Comparison of ENCODE assay signal across 33 cellular contexts in the genomic region with DNA sequence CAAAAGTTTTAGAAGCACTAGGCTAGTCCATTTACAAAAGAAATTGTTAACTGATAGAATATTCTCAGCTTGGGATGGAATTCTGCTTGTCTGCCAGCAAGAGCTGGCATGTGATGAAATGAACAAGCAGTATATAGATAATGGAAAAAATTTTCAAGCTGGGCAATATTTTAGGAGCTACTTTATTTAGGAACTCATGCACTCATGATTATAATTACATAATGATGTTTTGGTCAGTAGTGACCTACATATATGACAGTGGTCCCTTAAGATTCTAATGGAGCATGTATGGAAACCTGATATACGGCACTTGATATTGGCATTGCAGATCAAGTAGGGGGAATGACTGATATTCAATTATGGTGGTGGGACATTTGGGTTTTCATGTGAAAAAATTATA.
"Had no signal": no experiment of that assay in that cellular context is flagged by ENCODE, and none has a peak within 500 bp of the region (broad histone marks: within the 10 kb centered on the region; RNA-seq: fewer than 3 reads in every experiment).

No MANE protein-coding gene starts in this region.

- DNase-seq: Karpas-422, Kasumi-1, KG1, MG63, MM.1S, MV-4-11, NCI-H1048, NCI-H1092, NCI-H1092 treated with DMSO at 0.1 percent for 48 hours, NCI-H1105, NCI-H1105 treated with DMSO at 0.1 percent for 48 hours, NCI-H1417, NCI-H1417 treated with DMSO at 0.1 percent for 48 hours, NCI-H1436, NCI-H1436 treated with DMSO at 0.1 percent for 48 hours, NCI-H146, NCI-H1694, NCI-H1694 treated with DMSO at 0.1 percent for 48 hours, NCI-H187, NCI-H187 treated with DMSO at 0.1 percent for 48 hours, NCI-H1930, NCI-H2029, NCI-H2029 treated with DMSO at 0.1 percent for 48 hours, NCI-H2081, NCI-H2081 treated with DMSO at 0.1 percent for 48 hours, NCI-H2107, NCI-H2171, NCI-H2171 treated with DMSO at 0.1 percent for 48 hours, NCI-H2227 treated with DMSO at 0.1 percent for 48 hours, NCI-H226, NCI-H345, NCI-H446, NCI-H446 treated with DMSO at 0.1 percent for 48 hours had no signal
